In genomic region chr7:141587304-141587703, GRCh38 we compare ENCODE assay signal across 19 cellular contexts. TPM values are rescaled to one million over a fixed set of nuclear protein-coding genes. Genes with fewer than 3 reads are reported as not detected.
DNase-seq lines count a peak whose midpoint lies in the region; ATAC-seq, FAIRE-seq and TF ChIP-seq lines count a peak whose summit lies in the region.
"Had no signal": no experiment of that assay in that cellular context is flagged by ENCODE, and none has a peak within 500 bp of the region (broad histone marks: within the 10 kb centered on the region; RNA-seq: fewer than 3 reads in every experiment).

No MANE protein-coding gene starts in this region.

- H3K9me3 ChIP-seq in A549 = no peaks in the 10 kb centered on the region
- peaks cover 5% of the 10 kb centered on the region for H3K9me3 ChIP-seq in endodermal cell (ENCODE audit: control insufficient read depth, low read length)

- FAIRE-seq in A549 (lab: Jason Lieb, UNC) (no peak), D721Med (lab: Jason Lieb, UNC) (no peak)

- ATAC-seq in A549 = no peak
- peak; percentile 32 for ATAC-seq in GM18867 (IDR thresholded peaks at IDR 0.05; ENCODE audit: unreplicated experiment)
- ATAC-seq in activated CD8-positive, alpha-beta T cell treated with anti-CD3 and anti-CD28 coated beads, Interleukin-2, amount 10 ng/mL, durations not matched to agents 7 days and 5 days = no peak
- ATAC-seq in HG02970 (IDR thresholded peaks at IDR 0.05; ENCODE audit: low FRiP score, unreplicated experiment) = no peak
- ATAC-seq: HCT116, left colon had no signal

- TF ChIP-seq POLR2A in A549 (IDR thresholded peaks at IDR 0.05; ENCODE audit: low read length) = no peak

- TF ChIP-seq CTCF in A549 (IDR thresholded peaks at IDR 0.05) (no peak), endodermal cell (conservative IDR thresholded peaks at IDR 0.05) (no peak), D721Med (IDR thresholded peaks at IDR 0.05; ENCODE audit: insufficient read depth, missing control alignments) (no peak)

- H3K4me1 ChIP-seq in A549 = peaks cover 56% of the 10 kb centered on the region
- no peaks in the 10 kb centered on the region for H3K4me1 ChIP-seq in endodermal cell (ENCODE audit: control insufficient read depth, insufficient read depth, low read length)

- peak overlapping the region; percentile 65; the same call in 2 of the 3 replicates for H3K4me2 ChIP-seq in A549

- no peak for DNase-seq in A549 (ENCODE audit: low read depth in 1 of 2, low spot score in 1 of 2)
- no peak for DNase-seq in activated CD8-positive, alpha-beta T cell treated with anti-CD3 and anti-CD28 coated beads, Interleukin-2, amount 10 ng/mL, durations not matched to agents 7 days and 5 days
- peak; percentile 60 for DNase-seq in endodermal cell
- no peak for DNase-seq in NCI-H446 (lab: John Stamatoyannopoulos, UW)
- no peak for DNase-seq in D721Med (ENCODE audit: insufficient read length, low spot score)
- no peak for DNase-seq in stimulated activated CD4-positive, alpha-beta T cell treated with anti-CD3 and anti-CD28 coated beads, Interleukin-4, amount 100 ng/mL, for 24 hours
- DNase-seq: activated CD4-positive, alpha-beta T cell treated with anti-CD3 and anti-CD28 coated beads, Interleukin-2, amount 10 ng/mL, durations not matched to agents 7 days and 5 days; cortex of kidney; glutamatergic neuron; left colon; NCI-H1105 treated with DMSO at 0.1 percent for 48 hours; NCI-H69; Right ventricle myocardium superior; stimulated activated naive CD4-positive, alpha-beta T cell treated with Interleukin-2 at 50 U/mL for 16 hours had no signal

- H3K27ac ChIP-seq in A549 = peak overlapping the region; percentile 77 to 81
- H3K27ac ChIP-seq in endodermal cell (ENCODE audit: low read depth, low read length) = no peak overlapping the region

- POLR2A ChIA-PET in A549 (lab: Yijun Ruan, JAX) = no interaction called here
- POLR2A ChIA-PET in activated CD8-positive, alpha-beta T cell treated with anti-CD3 and anti-CD28 coated beads, Interleukin-2, amount 10 ng/mL, durations not matched to agents 7 days and 5 days (lab: Charles Lee) = no interaction called here

- CTCF ChIA-PET in A549 (lab: Yijun Ruan, JAX) = no interaction called here
- CTCF ChIA-PET in activated CD8-positive, alpha-beta T cell treated with anti-CD3 and anti-CD28 coated beads, Interleukin-2, amount 10 ng/mL, durations not matched to agents 7 days and 5 days (lab: Charles Lee) = no interaction called here

- H3K36me3 ChIP-seq in endodermal cell (ENCODE audit: control insufficient read depth, insufficient read depth, low read length) = peaks cover 1% of the 10 kb centered on the region

- H3K27ac Mint-ChIP-seq in activated CD8-positive, alpha-beta T cell treated with anti-CD3 and anti-CD28 coated beads, Interleukin-2, amount 10 ng/mL, durations not matched to agents 7 days and 5 days = peak overlapping the region; percentile 27
- H3K27ac Mint-ChIP-seq in endodermal cell = no peak overlapping the region
- H3K27ac Mint-ChIP-seq: activated CD4-positive, alpha-beta T cell treated with anti-CD3 and anti-CD28 coated beads, Interleukin-2, amount 10 ng/mL, durations not matched to agents 7 days and 5 days; nephron; type B pancreatic cell had no signal

- no peaks in the 10 kb centered on the region for H3K9me3 Mint-ChIP-seq in activated CD8-positive, alpha-beta T cell treated with anti-CD3 and anti-CD28 coated beads, Interleukin-2, amount 10 ng/mL, durations not matched to agents 7 days and 5 days (ENCODE audit: insufficient read depth)
- H3K9me3 Mint-ChIP-seq in endodermal cell = no peaks in the 10 kb centered on the region
- H3K9me3 Mint-ChIP-seq: nephron, type B pancreatic cell had no signal

- no peaks in the 10 kb centered on the region for H3K27me3 ChIP-seq in endodermal cell (ENCODE audit: control insufficient read depth, insufficient read depth, low read length, poor library complexity, severe bottlenecking)

- no peak for TF ChIP-seq EP300 in A549 (IDR thresholded peaks at IDR 0.05)

- WGBS in A549 (ENCODE audit: missing lambda C conversion rate) = 95% methylated on average over 4 of the region's 4 CpGs
- WGBS in endodermal cell (ENCODE audit: insufficient coverage in 1 of 2, insufficient read length in 1 of 2), 2 experiments = 80 to 95% methylated on average over 4 of the region's 4 CpGs

- peaks cover 36% of the 10 kb centered on the region for H3K4me1 Mint-ChIP-seq in activated CD8-positive, alpha-beta T cell treated with anti-CD3 and anti-CD28 coated beads, Interleukin-2, amount 10 ng/mL, durations not matched to agents 7 days and 5 days (ENCODE audit: low read depth)
- H3K4me1 Mint-ChIP-seq in endodermal cell = peaks cover 30% of the 10 kb centered on the region
- H3K4me1 Mint-ChIP-seq: nephron had no signal

- TF ChIP-seq RAD21 in A549 (conservative IDR thresholded peaks at IDR 0.05 in 1 of 2, IDR thresholded peaks at IDR 0.05 in 1 of 2) = no peak

- peaks cover 39% of the 10 kb centered on the region for H3K36me3 Mint-ChIP-seq in activated CD8-positive, alpha-beta T cell treated with anti-CD3 and anti-CD28 coated beads, Interleukin-2, amount 10 ng/mL, durations not matched to agents 7 days and 5 days (ENCODE audit: low read depth)
- peaks cover 11% of the 10 kb centered on the region for H3K36me3 Mint-ChIP-seq in endodermal cell (ENCODE audit: low read depth)

- H3K9ac ChIP-seq in endodermal cell (ENCODE audit: extremely low read depth, low read length, poor library complexity, severe bottlenecking) = no peak overlapping the region

- H3K27me3 Mint-ChIP-seq in activated CD8-positive, alpha-beta T cell treated with anti-CD3 and anti-CD28 coated beads, Interleukin-2, amount 10 ng/mL, durations not matched to agents 7 days and 5 days (ENCODE audit: low read depth) = no peaks in the 10 kb centered on the region
- no peaks in the 10 kb centered on the region for H3K27me3 Mint-ChIP-seq in endodermal cell (ENCODE audit: insufficient read depth)
- H3K27me3 Mint-ChIP-seq: activated CD4-positive, alpha-beta T cell treated with anti-CD3 and anti-CD28 coated beads, Interleukin-2, amount 10 ng/mL, durations not matched to agents 7 days and 5 days; type B pancreatic cell had no signal

- H3K4me3 ChIP-seq in A549 (no peak overlapping the region), endodermal cell (ENCODE audit: low read length) (no peak overlapping the region)

- no peak overlapping the region for H3K4me3 Mint-ChIP-seq in activated CD8-positive, alpha-beta T cell treated with anti-CD3 and anti-CD28 coated beads, Interleukin-2, amount 10 ng/mL, durations not matched to agents 7 days and 5 days
- H3K4me3 Mint-ChIP-seq in endodermal cell = no peak overlapping the region
- H3K4me3 Mint-ChIP-seq: activated CD4-positive, alpha-beta T cell treated with anti-CD3 and anti-CD28 coated beads, Interleukin-2, amount 10 ng/mL, durations not matched to agents 7 days and 5 days; nephron; type B pancreatic cell had no signal

TF ChIP-seq in A549, 52 proteins besides CTCF, POLR2A, EP300 and RAD21:
- TF ChIP-seq CBX8 (IDR thresholded peaks at IDR 0.05) (no peak), RARB (CRISPR knock-in tag; IDR thresholded peaks at IDR 0.05) (no peak), HEYL (CRISPR knock-in tag; IDR thresholded peaks at IDR 0.05) (no peak), JUN (IDR thresholded peaks at IDR 0.05) (no peak), TFCP2L1 (CRISPR knock-in tag; IDR thresholded peaks at IDR 0.05) (no peak), FOXS1 (CRISPR knock-in tag; IDR thresholded peaks at IDR 0.05) (no peak), GATA3 (IDR thresholded peaks at IDR 0.05; ENCODE audit: borderline replicate concordance) (no peak), HOXA7 (CRISPR knock-in tag; IDR thresholded peaks at IDR 0.05) (no peak), ZSCAN20 (CRISPR knock-in tag; IDR thresholded peaks at IDR 0.05) (no peak), SMC3 (IDR thresholded peaks at IDR 0.05) (no peak)

RNA-seq across cellular contexts. Expression of gene AGK, which starts 36.1 kb away (rescaled TPM):
- 60.8 and 63.5 TPM in 2 replicates for polyA plus RNA-seq in A549 (2011; rRNA removed)
- polyA plus RNA-seq in A549 (2012; cell fraction: cytosol; rRNA removed) = 32.7 and 33.8 TPM in 2 replicates
- polyA plus RNA-seq in A549 (2012; cell fraction: nucleus; rRNA removed) = 37.3 and 47.3 TPM in 2 replicates
- 29.6 to 36.2 TPM (median 30.4 TPM) in 3 replicates for polyA plus RNA-seq in A549 (2017; fragmentation: RNase III; extraction: RNeasy Plus Mini Kit Qiagen cat#74134 plus additional on column Dnase treatment)
- 33.6 and 37.4 TPM in 2 replicates for polyA minus RNA-seq in A549 (2011; rRNA and poly(A)+ RNA removed)
- total RNA-seq in activated CD8-positive, alpha-beta T cell treated with anti-CD3 and anti-CD28 coated beads, Interleukin-2, amount 10 ng/mL, durations not matched to agents 7 days and 5 days = 10 to 100 TPM; 41.0 to 41.2 TPM
- 10 to 100 TPM; 30.2 to 41.7 TPM for total RNA-seq in endodermal cell
- 36.3 TPM for polyA plus RNA-seq in endodermal cell (2013, experiment 1 of 2)
- 30.4 TPM for polyA plus RNA-seq in endodermal cell (2013, experiment 2 of 2)
